Comparison of ENCODE assay signal across 11 cellular contexts in the genomic region with DNA sequence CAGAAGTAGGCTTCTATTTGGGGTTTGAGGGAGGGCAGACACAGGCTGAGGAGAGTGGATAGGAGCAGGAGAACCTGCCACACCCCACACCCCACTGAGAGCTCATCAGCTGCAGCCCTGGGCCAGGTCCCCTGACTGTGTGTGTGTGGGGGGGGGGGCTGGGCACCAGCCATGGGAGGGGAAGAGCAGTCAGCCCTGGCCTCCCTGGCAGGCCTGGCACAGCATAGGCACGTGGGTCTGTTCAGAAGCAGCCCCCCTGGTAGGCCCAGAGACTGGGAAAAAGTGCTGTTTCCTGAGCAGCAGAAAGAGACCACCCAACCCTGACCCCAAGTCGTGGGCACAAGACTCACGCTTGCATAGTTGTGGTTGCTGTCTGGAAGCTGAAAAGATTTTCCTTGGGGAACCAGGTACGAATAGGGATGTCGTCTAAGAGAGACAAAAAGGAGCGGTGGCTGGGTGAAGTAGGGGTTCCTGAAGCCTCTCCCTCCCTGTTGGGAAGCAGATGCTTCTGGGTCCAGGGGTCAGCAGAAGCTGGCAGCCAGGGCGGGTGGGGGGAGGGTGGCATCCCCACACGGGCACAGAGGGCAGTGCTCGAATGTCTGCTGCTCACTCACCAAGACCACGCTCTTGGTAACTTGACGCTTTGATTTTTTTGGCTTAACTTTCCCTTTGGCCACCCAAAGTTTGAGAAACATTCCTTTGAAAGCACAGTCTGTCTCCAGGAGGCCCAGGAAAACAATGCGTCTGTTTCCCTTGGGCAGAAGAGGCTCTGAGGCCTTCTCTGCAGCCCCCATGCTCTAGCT. TPM values are rescaled to one million over a fixed set of nuclear protein-coding genes. Genes with fewer than 3 reads are reported as not detected.
DNase-seq lines count a peak whose midpoint lies in the region; ATAC-seq and TF ChIP-seq lines count a peak whose summit lies in the region.
"Had no signal": no experiment of that assay in that cellular context is flagged by ENCODE, and none has a peak within 500 bp of the region (broad histone marks: within the 10 kb centered on the region; RNA-seq: fewer than 3 reads in every experiment).

No MANE protein-coding gene starts in this region.

- peak overlapping the region; percentile 31 for H3K27ac Mint-ChIP-seq in T-helper 2 cell treated with Interferon-gamma antibody and Interleukin-4, amounts not matched to agents 5 μg/mL and 100 μg/mL, for 36 hours

- TF ChIP-seq CTCF in psoas muscle (IDR thresholded peaks at IDR 0.05) = no peak

- no peak for ATAC-seq in psoas muscle

- no peak overlapping the region for H3K4me3 ChIP-seq in SK-N-MC
- H3K4me3 ChIP-seq in psoas muscle = no peak overlapping the region
- no peak overlapping the region for H3K4me3 ChIP-seq in H7 (ENCODE audit: insufficient read depth, low read depth, low read length)

- peaks cover 8% of the 10 kb centered on the region for H3K4me1 ChIP-seq in psoas muscle

- H3K27me3 Mint-ChIP-seq in T-helper 2 cell treated with Interferon-gamma antibody and Interleukin-4, amounts not matched to agents 5 μg/mL and 100 μg/mL, for 36 hours (ENCODE audit: low read depth) = no peaks in the 10 kb centered on the region

- no peak for DNase-seq in T-helper 2 cell treated with Interferon-gamma antibody and Interleukin-4, amounts not matched to agents 5 μg/mL and 100 μg/mL, for 36 hours (ENCODE audit: low spot score)
- no peak for DNase-seq in T-helper 2 cell
- DNase-seq in SK-N-MC (ENCODE audit: low read depth, low spot score) = no peak
- peak; percentile 74 for DNase-seq in fibroblast of the conjunctiva (ENCODE audit: low read depth)
- DNase-seq in psoas muscle = peak; percentile 11 to 24
- DNase-seq in HT-29 (ENCODE audit: low spot score) = no peak
- no peak for DNase-seq in COLO668 (lab: John Stamatoyannopoulos, UW; ENCODE audit: unreplicated experiment)
- DNase-seq in H7 = no peak
- DNase-seq: NCI-H1694, trophoblast cell had no signal

- H3K9ac ChIP-seq in SK-N-MC (ENCODE audit: insufficient read length) = no peak overlapping the region

- peaks cover 14% of the 10 kb centered on the region for H3K36me3 Mint-ChIP-seq in T-helper 2 cell treated with Interferon-gamma antibody and Interleukin-4, amounts not matched to agents 5 μg/mL and 100 μg/mL, for 36 hours (ENCODE audit: low read depth)

- H3K27me3 ChIP-seq in psoas muscle (ENCODE audit: insufficient read depth in 3 of 3, low read length in 2 of 3) = no peaks in the 10 kb centered on the region
- H3K27me3 ChIP-seq in H7 (ENCODE audit: control insufficient read depth, insufficient read depth, low read length) = peaks cover 12% of the 10 kb centered on the region; the same call in 1 of the 2 replicates

- intact Hi-C loops in psoas muscle (cut with DNase I) = no loop called here

- 83 to 86% (median 84%) methylated on average over 12 of the region's 12 CpGs for WGBS in psoas muscle, 3 donors

- H3K9me3 ChIP-seq in SK-N-MC (ENCODE audit: low read depth, low read length) (no peaks in the 10 kb centered on the region), psoas muscle (no peaks in the 10 kb centered on the region)

- H3K4me3 Mint-ChIP-seq in T-helper 2 cell treated with Interferon-gamma antibody and Interleukin-4, amounts not matched to agents 5 μg/mL and 100 μg/mL, for 36 hours = peak overlapping the region; percentile 47

- H3K9me3 Mint-ChIP-seq in T-helper 2 cell treated with Interferon-gamma antibody and Interleukin-4, amounts not matched to agents 5 μg/mL and 100 μg/mL, for 36 hours = no peaks in the 10 kb centered on the region

- peaks cover 16% of the 10 kb centered on the region for H3K4me1 Mint-ChIP-seq in T-helper 2 cell treated with Interferon-gamma antibody and Interleukin-4, amounts not matched to agents 5 μg/mL and 100 μg/mL, for 36 hours (ENCODE audit: low read depth)

- H3K36me3 ChIP-seq in SK-N-MC (ENCODE audit: insufficient read depth, low read length) (no peaks in the 10 kb centered on the region; the same call in 1 of the 2 replicates), psoas muscle (ENCODE audit: insufficient read depth in 1 of 2, low read depth in 1 of 2) (peaks cover 0 to 44% of the 10 kb centered on the region in 2 donors), H7 (replicated peaks; ENCODE audit: control insufficient read depth, insufficient read depth, low read length) (peaks cover 10% of the 10 kb centered on the region)

- 0 out of 2 replicates have a peak overlapping the region, but pooled peaks have one; percentile 13 for H3K27ac ChIP-seq in SK-N-MC
- H3K27ac ChIP-seq in psoas muscle = no peak overlapping the region

RNA-seq across cellular contexts. Expression of a gene that starts 2.9 kb away (rescaled TPM):
- 10 to 100 TPM in 1 of 4 donors, 1 to 10 TPM in 3; 4.8 to 11.2 (median 6.4) TPM for total RNA-seq in psoas muscle
- 10 to 100 TPM in 1 of 3 donors, 1 to 10 TPM in 2; 4.9 to 11.0 (median 5.7) TPM for polyA plus RNA-seq in psoas muscle
- total RNA-seq in HT-29 (2014; rRNA removed; shearing (Covaris generic)) = 74.4 and 77.7 TPM in 2 replicates
- total RNA-seq in H7 (2014; rRNA removed; shearing (Covaris generic)) = 37.9 and 39.0 TPM in 2 replicates

RNA-seq across cellular contexts. Expression of a gene that starts 15.1 kb away (rescaled TPM):
- not detected for total RNA-seq in psoas muscle
- polyA plus RNA-seq in psoas muscle = under 1 TPM in 1 of 3 donors, not detected in 2; 0.01 TPM
- total RNA-seq in HT-29 (2014; rRNA removed; shearing (Covaris generic)) = 0.76 and 1.3 TPM in 2 replicates
- 0.55 and 0.76 TPM in 2 replicates for total RNA-seq in H7 (2014; rRNA removed; shearing (Covaris generic))
- total RNA-seq: activated CD8-positive, alpha-beta memory T cell treated with anti-CD3 and anti-CD28 coated beads for 36 hours had no signal

RNA-seq across cellular contexts. Expression of a gene that starts 33.1 kb away (rescaled TPM):
- 1 to 10 TPM in 3 of 4 donors, under 1 TPM in 1; 0.62 to 5.1 (median 2.5) TPM for total RNA-seq in psoas muscle
- polyA plus RNA-seq in psoas muscle = 1 to 10 TPM in 1 of 3 donors, under 1 TPM in 2; 0.43 to 1.0 (median 0.83) TPM
- total RNA-seq in HT-29 (2014; rRNA removed; shearing (Covaris generic)) = 1.5 and 3.7 TPM in 2 replicates
- 0.78 and 1.0 TPM in 2 replicates for total RNA-seq in H7 (2014; rRNA removed; shearing (Covaris generic))

RNA-seq across cellular contexts. Expression of a gene that starts 33.3 kb away (rescaled TPM):
- total RNA-seq in psoas muscle = 10 to 100 TPM in 2 of 4 donors, 1 to 10 TPM in 2; 6.7 to 11.2 (median 9.7) TPM
- 1 to 10 TPM; 5.7 to 9.9 (median 7.2) TPM for polyA plus RNA-seq in psoas muscle
- 7.6 and 14.1 TPM in 2 replicates for total RNA-seq in HT-29 (2014; rRNA removed; shearing (Covaris generic))
- 7.0 and 15.7 TPM in 2 replicates for total RNA-seq in H7 (2014; rRNA removed; shearing (Covaris generic))

Comparison
In these comparisons a context has a peak if more than half of its experiments do, and no peak if none do; other contexts are left out.
1. DNase-seq: peak in fibroblast of the conjunctiva (single experiment) and psoas muscle (2 of 2); none in T-helper 2 cell treated with Interferon-gamma antibody and Interleukin-4, amounts not matched to agents 5 μg/mL and 100 μg/mL, for 36 hours (single experiment), T-helper 2 cell (0 of 5), SK-N-MC (single experiment), HT-29 (single experiment), COLO668 (single experiment) and H7 (single experiment).